Comparison of ENCODE assay signal across 18 cellular contexts in genomic region chr1:53458634-53459033, GRCh38. TPM values are rescaled to one million over a fixed set of nuclear protein-coding genes. Genes with fewer than 3 reads are reported as not detected.
A peak's percentile ranks its signal among the peaks of the same experiment; 100 is the strongest.
DNase-seq lines count a peak whose midpoint lies in the region; ATAC-seq and TF ChIP-seq lines count a peak whose summit lies in the region.
"Had no signal": no experiment of that assay in that cellular context is flagged by ENCODE, and none has a peak within 500 bp of the region (broad histone marks: within the 10 kb centered on the region; RNA-seq: fewer than 3 reads in every experiment).

No MANE protein-coding gene starts in this region.

- DNase-seq in right atrium auricular region (ENCODE audit: low spot score) (peak; percentile 11), left ventricle myocardium inferior (no peak), adipocyte (ENCODE audit: low read depth) (peak; percentile 15), fibroblast of peridontal ligament (ENCODE audit: extremely low read depth) (peak; percentile 26), nucleus accumbens (lab: John Stamatoyannopoulos, UW) (no peak), middle frontal gyrus (ENCODE audit: extremely low spot score, low spot score) (no peak), ACHN (no peak)
- DNase-seq: C1 segment of cervical spinal cord; Calu3; CD4-positive, alpha-beta memory T cell; COR-L47; DND-41; EL; GDM1; H7; HCEC 1CT had no signal

- no peak for TF ChIP-seq CTCF in right atrium auricular region (IDR thresholded peaks at IDR 0.05)
- TF ChIP-seq CTCF in left ventricle myocardium inferior (IDR thresholded peaks at IDR 0.05; ENCODE audit: borderline replicate concordance): no peak

- H3K4me1 ChIP-seq in right atrium auricular region (no peaks in the 10 kb centered on the region), left ventricle myocardium inferior (no peaks in the 10 kb centered on the region), adipocyte (ENCODE audit: control insufficient read depth, insufficient read depth, low read length) (no peaks in the 10 kb centered on the region)

- H3K27ac ChIP-seq in right atrium auricular region (no peak overlapping the region), left ventricle myocardium inferior (replicated peaks) (no peak overlapping the region)
- H3K27ac ChIP-seq: 22Rv1 had no signal

- ATAC-seq in GM21390 (IDR thresholded peaks at IDR 0.05; ENCODE audit: unreplicated experiment): no peak

- H3K36me3 ChIP-seq in right atrium auricular region: no peaks in the 10 kb centered on the region
- H3K36me3 ChIP-seq in left ventricle myocardium inferior: no peaks in the 10 kb centered on the region
- H3K36me3 ChIP-seq in adipocyte (ENCODE audit: control insufficient read depth, insufficient read depth, low read length, severe bottlenecking): no peaks in the 10 kb centered on the region

- intact Hi-C loops in left ventricle myocardium inferior (cut with micrococcal nuclease): no loop called here

- H3K9me3 ChIP-seq in right atrium auricular region (no peaks in the 10 kb centered on the region), left ventricle myocardium inferior (replicated peaks) (no peaks in the 10 kb centered on the region), adipocyte (ENCODE audit: control insufficient read depth, low read length) (no peaks in the 10 kb centered on the region)

- H3K4me3 ChIP-seq in right atrium auricular region (no peak overlapping the region), left ventricle myocardium inferior (no peak overlapping the region), adipocyte (ENCODE audit: low read length) (no peak overlapping the region)

- in situ Hi-C loops in ACHN (cut with HindIII; ENCODE audit: low pct_ligation_motif_present, low pct_unique_long_range_greater_than_20kb, low sequenced_read_pairs): loop anchor here (25.0 kb wide), 1 partner anchor 304 kb away; no protein-coding TSS in a partner anchor

- H3K27me3 ChIP-seq in right atrium auricular region (no peaks in the 10 kb centered on the region), left ventricle myocardium inferior (ENCODE audit: low read depth) (peaks cover 59% of the 10 kb centered on the region), adipocyte (replicated peaks; ENCODE audit: control insufficient read depth, insufficient read depth, low read length) (peaks cover 42% of the 10 kb centered on the region)

- no peak overlapping the region for H3K9ac ChIP-seq in adipocyte (ENCODE audit: low read length)

RNA-seq across cellular contexts. Expression of gene DMRTB1, which starts 0.6 kb away (rescaled TPM):
- total RNA-seq in right atrium auricular region: not detected
- not detected for total RNA-seq in left ventricle myocardium inferior
- total RNA-seq: Calu3; CD4-positive, alpha-beta memory T cell had no signal

Comparison
In these comparisons a context has a peak if more than half of its experiments do, and no peak if none do; other contexts are left out.
1. DNase-seq: peak in right atrium auricular region (single experiment), adipocyte (single experiment) and fibroblast of peridontal ligament (single experiment); none in left ventricle myocardium inferior (single experiment), nucleus accumbens (0 of 56), middle frontal gyrus (single experiment) and ACHN (single experiment).